Comparison of ENCODE assay signal across 23 cellular contexts in genomic region chr10:96716396-96716795, GRCh38. TPM values are rescaled to one million over a fixed set of nuclear protein-coding genes. Genes with fewer than 3 reads are reported as not detected.
DNase-seq lines count a peak whose midpoint lies in the region; ATAC-seq, FAIRE-seq and TF ChIP-seq lines count a peak whose summit lies in the region.
"Had no signal": no experiment of that assay in that cellular context is flagged by ENCODE, and none has a peak within 500 bp of the region (broad histone marks: within the 10 kb centered on the region; RNA-seq: fewer than 3 reads in every experiment).

No MANE protein-coding gene starts in this region.

- TF ChIP-seq POLR2A in K562 (conservative IDR thresholded peaks at IDR 0.05) (no peak), vagina (IDR thresholded peaks at IDR 0.05) (no peak)

- H3K27me3 ChIP-seq in CD4-positive, alpha-beta T cell (ENCODE audit: control insufficient read depth, insufficient read depth, low read length): no peaks in the 10 kb centered on the region
- H3K27me3 ChIP-seq in K562 (ENCODE audit: control insufficient read depth in 2 of 2, insufficient read depth in 2 of 2, low read length in 2 of 2) (peaks cover 0 to 12% of the 10 kb centered on the region in 2 experiments; a peak in 1 of 5 replicates), vagina (no peaks in the 10 kb centered on the region)
- H3K27me3 ChIP-seq: pancreas had no signal

- ATAC-seq in CD4-positive, alpha-beta T cell (ENCODE audit: poor library complexity): no peak
- ATAC-seq in K562: no peak
- no peak for ATAC-seq in T-cell (replicated peaks in 1 of 4)
- ATAC-seq: pancreas, PC-3 had no signal

- in situ Hi-C loops in K562 (cut with MboI): no loop called here

- no peaks in the 10 kb centered on the region for H3K36me3 ChIP-seq in K562 (ENCODE audit: control insufficient read depth, insufficient read depth, low read length)
- H3K36me3 ChIP-seq in vagina: no peaks in the 10 kb centered on the region
- H3K36me3 ChIP-seq: pancreas, stomach had no signal

- H4K20me1 ChIP-seq in K562 (replicated peaks; ENCODE audit: control insufficient read depth, insufficient read depth, low read length): no peaks in the 10 kb centered on the region

- peak overlapping the region; percentile 34 for H3K4me3 Mint-ChIP-seq in CD4-positive, alpha-beta T cell
- H3K4me3 Mint-ChIP-seq in IgD-negative memory B cell: peak overlapping the region in 3 of 4 donors; percentile 48 to 86 (median 81)
- H3K4me3 Mint-ChIP-seq in neural crest cell: peak overlapping the region; percentile 6
- H3K4me3 Mint-ChIP-seq in T-cell: no peak overlapping the region
- H3K4me3 Mint-ChIP-seq: activated CD4-positive, alpha-beta memory T cell treated with anti-CD3 and anti-CD28 coated beads for 36 hours; T-helper 1 cell treated with Interleukin-12 subunit alpha and Interleukin-12 subunit beta and Interleukin-4 antibody, amounts not matched to agents 30 μg/mL and 1 μg/mL, for 36 hours had no signal

- WGBS in K562 (ENCODE audit: insufficient coverage, low coverage, missing lambda C conversion rate): 26% methylated on average over 1 of the region's 1 CpG

- POLR2A ChIA-PET in CD4-positive, alpha-beta T cell (lab: Charles Lee): interaction anchor here (1.3 kb wide), 1 partner anchor 19 kb away, joined by 3 read pairs; no protein-coding TSS in a partner anchor
- POLR2A ChIA-PET in K562 (lab: Yijun Ruan, JAX) (no interaction called here), T-cell (lab: Charles Lee) (no interaction called here)

- no peaks in the 10 kb centered on the region for H3K79me2 ChIP-seq in K562 (ENCODE audit: control insufficient read depth, insufficient read depth, low read length)
- H3K79me2 ChIP-seq: hepatocyte had no signal

- no TSS peak for BruUV-seq in K562 (replicated peaks; lab: Mats Ljungman, UMichigan)

- H3K27ac ChIP-seq in CD4-positive, alpha-beta T cell (ENCODE audit: low read depth, low read length): no peak overlapping the region
- H3K27ac ChIP-seq in K562 (ENCODE audit: extremely low read depth, low read depth, low read length): no peak overlapping the region
- H3K27ac ChIP-seq in vagina: no peak overlapping the region
- H3K27ac ChIP-seq: epithelial cell of prostate, hepatocyte had no signal

- H3K9me3 ChIP-seq in CD4-positive, alpha-beta T cell (ENCODE audit: control insufficient read depth, low read length): no peaks in the 10 kb centered on the region
- H3K9me3 ChIP-seq in K562 (replicated peaks; ENCODE audit: control insufficient read depth, insufficient read depth, low read depth, low read length): no peaks in the 10 kb centered on the region
- no peaks in the 10 kb centered on the region for H3K9me3 ChIP-seq in vagina
- H3K9me3 ChIP-seq: pancreas, stomach had no signal

- H3K4me1 ChIP-seq in K562 (replicated peaks in 1 of 2; ENCODE audit: control insufficient read depth in 2 of 2, insufficient read depth in 2 of 2, low read length in 2 of 2) (peaks cover 10 to 13% of the 10 kb centered on the region in 2 experiments; a peak in 3 of 5 replicates), vagina (peaks cover 13% of the 10 kb centered on the region)

- no peak for TF ChIP-seq EP300 in K562 (IDR thresholded peaks at IDR 0.05; ENCODE audit: low read length)

- no peak overlapping the region for H2AFZ ChIP-seq in K562 (ENCODE audit: low read depth, low read length)
- H2AFZ ChIP-seq: hepatocyte had no signal

- no peaks in the 10 kb centered on the region for H3K9me1 ChIP-seq in K562 (ENCODE audit: control insufficient read depth, insufficient read depth, low read length)

- no peak for FAIRE-seq in K562 (lab: Jason Lieb, UNC)
- FAIRE-seq: pancreas had no signal

- no peak for DNase-seq in CD4-positive, alpha-beta T cell
- DNase-seq in K562 (ENCODE audit: extremely low read depth in 1 of 4, low spot score in 3 of 4) (no peak), neural crest cell (ENCODE audit: low read depth, low spot score) (no peak), vagina (ENCODE audit: extremely low spot score in 2 of 2) (no peak), T-cell (no peak)
- DNase-seq in activated CD4-positive, alpha-beta T cell treated with anti-CD3 and anti-CD28 coated beads for 48 hours: no peak
- no peak for DNase-seq in NK-92 treated with Interleukin-12 subunit alpha and Interleukin-12 subunit beta, amount 100 ng/mL, for 24 hours (lab: John Stamatoyannopoulos, UW)
- DNase-seq: activated CD4-positive, alpha-beta memory T cell treated with anti-CD3 and anti-CD28 coated beads for 36 hours; activated naive CD4-positive, alpha-beta T cell; amygdala; Calu3; foreskin fibroblast; islet precursor cell; NCI-H2171 treated with DMSO at 0.1 percent for 48 hours; NCI-H69; pancreas; PC-3; stomach had no signal

- H3K36me3 Mint-ChIP-seq in CD4-positive, alpha-beta T cell (ENCODE audit: low read depth): no peaks in the 10 kb centered on the region
- H3K36me3 Mint-ChIP-seq in IgD-negative memory B cell (peaks cover 1% of the 10 kb centered on the region), neural crest cell (ENCODE audit: low read depth) (no peaks in the 10 kb centered on the region), T-cell (no peaks in the 10 kb centered on the region)
- H3K36me3 Mint-ChIP-seq: activated CD4-positive, alpha-beta memory T cell treated with anti-CD3 and anti-CD28 coated beads for 36 hours had no signal

- no peak for TF ChIP-seq RAD21 in K562 (CRISPR knock-in tag; conservative IDR thresholded peaks at IDR 0.05 in 1 of 2, IDR thresholded peaks at IDR 0.05 in 1 of 2)

- no peaks in the 10 kb centered on the region for H3K27me3 Mint-ChIP-seq in CD4-positive, alpha-beta T cell
- H3K27me3 Mint-ChIP-seq in IgD-negative memory B cell (no peaks in the 10 kb centered on the region), neural crest cell (ENCODE audit: low read depth) (peaks cover 21% of the 10 kb centered on the region), T-cell (no peaks in the 10 kb centered on the region)

- CTCF ChIA-PET in CD4-positive, alpha-beta T cell (lab: Charles Lee): interaction anchor here (0.6 kb wide), 1 partner anchor 11 kb away, joined by 3 read pairs; no protein-coding TSS in a partner anchor
- CTCF ChIA-PET in K562 (lab: Yijun Ruan, JAX; ENCODE audit: low intra/inter-chr PET ratio) (no interaction called here), T-cell (lab: Charles Lee) (interaction anchor here in 1 of 2 donors (2.1 kb wide), 1 partner anchor 73 kb away, joined by 6 read pairs; no protein-coding TSS in a partner anchor)

- no peak overlapping the region for H3K4me2 ChIP-seq in K562 (ENCODE audit: insufficient read depth, low read length)
- H3K4me2 ChIP-seq: hepatocyte had no signal

- H3K4me1 Mint-ChIP-seq in CD4-positive, alpha-beta T cell (ENCODE audit: low read depth): peaks cover 14% of the 10 kb centered on the region
- H3K4me1 Mint-ChIP-seq in IgD-negative memory B cell: peaks cover 50 to 60% (median 54%) of the 10 kb centered on the region in 3 donors
- peaks cover 12% of the 10 kb centered on the region for H3K4me1 Mint-ChIP-seq in neural crest cell
- peaks cover 14 to 38% (median 21%) of the 10 kb centered on the region in 3 donors for H3K4me1 Mint-ChIP-seq in T-cell

- intact Hi-C loops in CD4-positive, alpha-beta T cell (cut with DNase I, micrococcal nuclease): loop anchor here in 1 of 2 experiments (10.0 kb wide), 1 partner anchor 132 kb away; the partner anchor contains the start of gene TM9SF3
- intact Hi-C loops in K562 (cut with micrococcal nuclease): no loop called here
- intact Hi-C loops in vagina (cut with DNase I): no loop called here

- H3K9ac ChIP-seq in K562 (ENCODE audit: insufficient read depth in 1 of 2, low read depth in 2 of 2, low read length in 2 of 2): no peak overlapping the region

- TF ChIP-seq CTCF in CD4-positive, alpha-beta T cell (IDR thresholded peaks at IDR 0.05): no peak
- TF ChIP-seq CTCF in K562 (IDR thresholded peaks at IDR 0.05 in 2 of 3, conservative IDR thresholded peaks at IDR 0.05 in 1 of 3; ENCODE audit: insufficient read depth in 2 of 3, low read depth in 1 of 3, low read length in 3 of 3) (no peak), neural crest cell (conservative IDR thresholded peaks at IDR 0.05) (no peak), vagina (IDR thresholded peaks at IDR 0.05) (no peak)

- H3K9me3 Mint-ChIP-seq in CD4-positive, alpha-beta T cell: no peaks in the 10 kb centered on the region
- no peaks in the 10 kb centered on the region for H3K9me3 Mint-ChIP-seq in IgD-negative memory B cell
- H3K9me3 Mint-ChIP-seq in neural crest cell: no peaks in the 10 kb centered on the region
- H3K9me3 Mint-ChIP-seq in T-cell: no peaks in the 10 kb centered on the region
- H3K9me3 Mint-ChIP-seq: activated CD4-positive, alpha-beta memory T cell treated with anti-CD3 and anti-CD28 coated beads for 36 hours; T-helper 1 cell treated with Interleukin-12 subunit alpha and Interleukin-12 subunit beta and Interleukin-4 antibody, amounts not matched to agents 30 μg/mL and 1 μg/mL, for 36 hours had no signal

- no peak overlapping the region for H3K4me3 ChIP-seq in K562
- H3K4me3 ChIP-seq in vagina: no peak overlapping the region
- H3K4me3 ChIP-seq: hepatocyte, lung, pancreas, stomach had no signal

- no peak overlapping the region for H3K27ac Mint-ChIP-seq in CD4-positive, alpha-beta T cell
- peak overlapping the region; percentile 69 to 87 (median 83) for H3K27ac Mint-ChIP-seq in IgD-negative memory B cell
- H3K27ac Mint-ChIP-seq in neural crest cell (ENCODE audit: unreplicated experiment): no peak overlapping the region
- H3K27ac Mint-ChIP-seq in T-cell: no peak overlapping the region
- H3K27ac Mint-ChIP-seq: activated CD4-positive, alpha-beta memory T cell treated with anti-CD3 and anti-CD28 coated beads for 36 hours; T-helper 1 cell treated with Interleukin-12 subunit alpha and Interleukin-12 subunit beta and Interleukin-4 antibody, amounts not matched to agents 30 μg/mL and 1 μg/mL, for 36 hours had no signal

RNA-seq across cellular contexts. Expression of gene PIK3AP1, which starts 3.9 kb away (rescaled TPM):
- under 1 TPM; 0.58 to 0.59 TPM for total RNA-seq in CD4-positive, alpha-beta T cell
- polyA plus RNA-seq in IgD-negative memory B cell (174 TPM), K562 (2011; rRNA removed) (2.4 and 5.1 TPM in 2 replicates), K562 (2014; fragmentation: Illumina TruSeq; extraction: Trizol) (1.7 and 1.9 TPM in 2 replicates), K562 (2014; fragmentation: Nextera tagmentation; extraction: Ambion mirVana) (under 1 TPM; 0.20 to 0.35 TPM), K562 (2014; rRNA removed) (1.2 and 1.3 TPM in 2 replicates)
- total RNA-seq in K562 (2011; cell fraction: chromatin; rRNA removed; ENCODE audit: low replicate concordance): 3.0 and 3.5 TPM in 2 replicates
- total RNA-seq in K562 (2011; cell fraction: nucleolus; rRNA removed): 1.0 and 1.2 TPM in 2 replicates
- total RNA-seq in K562 (2011; cell fraction: nucleoplasm; rRNA removed): 1.6 and 1.8 TPM in 2 replicates
- total RNA-seq in K562 (2014; rRNA removed) (1.5 and 1.6 TPM in 2 replicates), K562 (2014; rRNA removed; fragmentation: Illumina TruSeq; extraction: Trizol) (1.6 TPM in 2 replicates), K562 (2015; rRNA removed; fragmentation: Illumina TruSeq; extraction: Trizol) (1.1 and 1.5 TPM in 2 replicates), K562 (2021) (1.4 TPM in 2 replicates), neural crest cell (0.73 and 1.3 TPM in 2 replicates), vagina (5.9 TPM), T-cell (1 to 10 TPM; 4.9 to 9.5 (median 7.9) TPM)
- 1.4 and 4.7 TPM in 2 replicates for polyA plus RNA-seq in K562 (2011; cell fraction: cytosol; rRNA removed)
- polyA plus RNA-seq in K562 (2011; cell fraction: nucleus; rRNA removed): 1.9 and 3.7 TPM in 2 replicates
- 0.98 and 1.3 TPM in 2 replicates for polyA plus RNA-seq in K562 (2012)
- 4.9 and 17.9 TPM in 2 replicates for polyA minus RNA-seq in K562 (2011; rRNA and poly(A)+ RNA removed)
- polyA minus RNA-seq in K562 (2011; cell fraction: cytosol; rRNA and poly(A)+ RNA removed): 2.7 and 6.6 TPM in 2 replicates
- 0.94 and 4.3 TPM in 2 replicates for polyA minus RNA-seq in K562 (2011; cell fraction: nucleus; rRNA and poly(A)+ RNA removed)

Comparison
In these comparisons a context has a peak if more than half of its experiments do, and no peak if none do; other contexts are left out.
1. H3K27ac Mint-ChIP-seq: peak in IgD-negative memory B cell (3 of 3); none in CD4-positive, alpha-beta T cell (single experiment), neural crest cell (single experiment) and T-cell (0 of 2).
2. H3K4me3 Mint-ChIP-seq: peak in CD4-positive, alpha-beta T cell (single experiment), IgD-negative memory B cell (3 of 4) and neural crest cell (single experiment); none in T-cell (0 of 3).